In the genomic region with DNA sequence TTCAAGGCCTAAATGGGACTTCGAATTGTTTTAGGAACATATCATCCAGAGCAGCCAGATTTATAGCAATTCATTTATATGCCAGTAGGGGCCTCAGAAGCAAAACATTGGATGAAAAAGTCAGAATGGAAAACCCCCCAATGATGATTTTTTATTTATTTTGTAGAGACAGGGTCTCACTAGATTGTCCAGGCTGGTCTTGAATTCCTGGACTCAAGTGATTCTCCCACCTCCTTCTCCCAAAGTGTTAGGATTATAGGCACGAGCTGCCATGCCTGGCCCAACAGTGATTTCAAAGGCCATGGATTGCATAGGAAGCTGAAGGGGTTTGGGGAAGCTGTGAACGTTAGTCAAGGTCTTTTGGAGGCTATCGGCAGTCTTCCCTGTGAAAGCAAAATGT, we compare ENCODE assay signal across 11 cellular contexts. TPM values are rescaled to one million over a fixed set of nuclear protein-coding genes. Genes with fewer than 3 reads are reported as not detected.
DNase-seq lines count a peak whose midpoint lies in the region; ATAC-seq and TF ChIP-seq lines count a peak whose summit lies in the region.
"Had no signal": no experiment of that assay in that cellular context is flagged by ENCODE, and none has a peak within 500 bp of the region (broad histone marks: within the 10 kb centered on the region; RNA-seq: fewer than 3 reads in every experiment).

No MANE protein-coding gene starts in this region.

- DNase-seq in cardiac muscle cell (ENCODE audit: low read depth in 1 of 2, low spot score in 1 of 2): no peak
- DNase-seq in cardiac septum (ENCODE audit: low spot score): no peak
- no peak for DNase-seq in RWPE1 (ENCODE audit: low spot score)
- no peak for DNase-seq in fibroblast of pulmonary artery (ENCODE audit: low read depth)
- DNase-seq in transverse colon: no peak
- DNase-seq in NCI-H748 treated with DMSO at 0.1 percent for 48 hours (lab: John Stamatoyannopoulos, UW): no peak
- DNase-seq: activated naive CD4-positive, alpha-beta T cell; immature natural killer cell had no signal

- H3K36me3 ChIP-seq in cardiac muscle cell (no peaks in the 10 kb centered on the region), transverse colon (no peaks in the 10 kb centered on the region)

- WGBS in transverse colon (ENCODE audit: low coverage in 1 of 2), 2 donors: 64 to 78% methylated on average over 4 of the region's 4 CpGs

- in situ Hi-C loops in transverse colon (cut with MboI; ENCODE audit: low pct_ligation_motif_present in 1 of 4, low pct_unique_long_range_greater_than_20kb in 1 of 4, low sequenced_read_pairs in 3 of 4): no loop called here

- CTCF ChIA-PET in RWPE1 (lab: Yijun Ruan, JAX): interaction anchor here (0.5 to 0.6 kb wide), 2 partner anchors 315 to 718 kb away, joined by 3 to 4 read pairs; no protein-coding TSS in a partner anchor

- no peak for TF ChIP-seq POLR2A in transverse colon (IDR thresholded peaks at IDR 0.05)

- intact Hi-C loops in cardiac septum (cut with DNase I): no loop called here
- intact Hi-C loops in transverse colon (cut with DNase I; ENCODE audit: low total_unique reads): no loop called here

- H3K9me3 ChIP-seq in cardiac muscle cell (ENCODE audit: low read depth): no peaks in the 10 kb centered on the region
- no peaks in the 10 kb centered on the region for H3K9me3 ChIP-seq in transverse colon

- ATAC-seq in GM19328 (IDR thresholded peaks at IDR 0.05; ENCODE audit: unreplicated experiment) (no peak), GM19395 (IDR thresholded peaks at IDR 0.05; ENCODE audit: unreplicated experiment) (no peak)

- POLR2A ChIA-PET in RWPE1 (lab: Yijun Ruan, JAX; ENCODE audit: low non-redundant PET): no interaction called here

- peaks cover 4% of the 10 kb centered on the region for H3K27me3 ChIP-seq in cardiac muscle cell
- no peaks in the 10 kb centered on the region for H3K27me3 ChIP-seq in transverse colon

- no peak for TF ChIP-seq EP300 in transverse colon (IDR thresholded peaks at IDR 0.05; ENCODE audit: low read depth)

- H3K27ac ChIP-seq in cardiac muscle cell (no peak overlapping the region), RWPE1 (no peak overlapping the region), transverse colon (no peak overlapping the region)
- H3K27ac ChIP-seq: SK-N-MC had no signal

- TF ChIP-seq CTCF in cardiac muscle cell (IDR thresholded peaks at IDR 0.05; ENCODE audit: low read depth, low read length) (peak; percentile 42), RWPE1 (conservative IDR thresholded peaks at IDR 0.05; ENCODE audit: low read depth) (peak; percentile 35), fibroblast of pulmonary artery (IDR thresholded peaks at IDR 0.05; ENCODE audit: low read length, missing control alignments) (peak; percentile 53), transverse colon (IDR thresholded peaks at IDR 0.05) (peak in 4 of 5 experiments; percentile 12 to 35 (median 28))

- peaks cover 14% of the 10 kb centered on the region for H3K4me1 ChIP-seq in cardiac muscle cell (ENCODE audit: low read depth)
- peaks cover 6 to 20% (median 15%) of the 10 kb centered on the region in 4 donors for H3K4me1 ChIP-seq in transverse colon

- H3K4me3 ChIP-seq in cardiac muscle cell (no peak overlapping the region), fibroblast of pulmonary artery (replicated peaks; ENCODE audit: low read depth, low read length) (no peak overlapping the region), transverse colon (no peak overlapping the region)
- H3K4me3 ChIP-seq: SK-N-MC had no signal

RNA-seq across cellular contexts. Expression of a gene that starts 3.6 kb away (rescaled TPM):
- total RNA-seq in cardiac muscle cell (8.2 and 12.2 TPM in 2 replicates), cardiac septum (7.4 TPM), transverse colon (100 to 1,000 TPM in 1 of 4 donors, 10 to 100 TPM in 3; 40.2 to 212 (median 51.2) TPM)
- polyA plus RNA-seq in cardiac muscle cell: 5.5 and 7.5 TPM in 2 replicates

RNA-seq across cellular contexts. Expression of a gene that starts 21.9 kb away (rescaled TPM):
- total RNA-seq in cardiac muscle cell: 59.1 and 123 TPM in 2 replicates
- 64.2 and 69.7 TPM in 2 replicates for polyA plus RNA-seq in cardiac muscle cell
- 55.1 TPM for total RNA-seq in cardiac septum
- total RNA-seq in transverse colon: 10 to 100 TPM; 14.5 to 40.1 (median 26.8) TPM
